16 cellular contexts compared by ENCODE assay signal in genomic region chr17:4942760-4943508, GRCh38. TPM values are rescaled to one million over a fixed set of nuclear protein-coding genes. Genes with fewer than 3 reads are reported as not detected.
A peak's percentile ranks its signal among the peaks of the same experiment; 100 is the strongest.
DNase-seq lines count a peak whose midpoint lies in the region; ATAC-seq and TF ChIP-seq lines count a peak whose summit lies in the region.
"Had no signal": no experiment of that assay in that cellular context is flagged by ENCODE, and none has a peak within 500 bp of the region (broad histone marks: within the 10 kb centered on the region; RNA-seq: fewer than 3 reads in every experiment).

No MANE protein-coding gene starts in this region.

- intact Hi-C loops in A673 (cut with micrococcal nuclease; ENCODE audit: unreplicated experiment) (no loop called here), adrenal gland (cut with DNase I) (no loop called here)

- H3K27ac Mint-ChIP-seq in activated naive CD8-positive, alpha-beta T cell treated with anti-CD3 and anti-CD28 coated beads for 36 hours, result peak overlapping the region; percentile 99
- peak overlapping the region in 9 of 10 donors; percentile 35 to 99 (median 79) for H3K27ac Mint-ChIP-seq in naive thymus-derived CD8-positive, alpha-beta T cell

- no TSS peak for BruUV-seq in A673 (replicated peaks; lab: Mats Ljungman, UMichigan)

- H3K27ac ChIP-seq in A673 (ENCODE audit: low read depth, low read length, poor library complexity, severe bottlenecking) (peak overlapping the region; percentile 99), adrenal gland (no peak overlapping the region)
- H3K27ac ChIP-seq: hepatocyte had no signal

- no peaks in the 10 kb centered on the region for H3K27me3 ChIP-seq in A673 (replicated peaks; ENCODE audit: insufficient read depth, low read depth, low read length, poor library complexity)
- no peaks in the 10 kb centered on the region for H3K27me3 ChIP-seq in adrenal gland
- H3K27me3 ChIP-seq: colonic mucosa, hepatocyte had no signal

- TF ChIP-seq POLR2A in GM19193 (IDR thresholded peaks at IDR 0.05; ENCODE audit: extremely low read depth, insufficient read depth, insufficient read length) (peak; percentile 29), adrenal gland (IDR thresholded peaks at IDR 0.05) (no peak)

- peaks cover 20% of the 10 kb centered on the region for H3K27me3 Mint-ChIP-seq in activated naive CD8-positive, alpha-beta T cell treated with anti-CD3 and anti-CD28 coated beads for 36 hours
- H3K27me3 Mint-ChIP-seq in naive thymus-derived CD8-positive, alpha-beta T cell, result no peaks in the 10 kb centered on the region

- no peaks in the 10 kb centered on the region for H3K9me3 Mint-ChIP-seq in activated naive CD8-positive, alpha-beta T cell treated with anti-CD3 and anti-CD28 coated beads for 36 hours
- H3K9me3 Mint-ChIP-seq in naive thymus-derived CD8-positive, alpha-beta T cell, result no peaks in the 10 kb centered on the region

- peaks cover 41% of the 10 kb centered on the region for H3K4me1 ChIP-seq in A673 (ENCODE audit: insufficient read depth, low read length, poor library complexity, severe bottlenecking)
- H3K4me1 ChIP-seq in adrenal gland (replicated peaks in 1 of 2), result peaks cover 34 to 55% of the 10 kb centered on the region in 2 donors

- H3K9me3 ChIP-seq in A673 (ENCODE audit: low read depth, low read length, poor library complexity, severe bottlenecking) (no peaks in the 10 kb centered on the region), adrenal gland (replicated peaks in 1 of 3) (no peaks in the 10 kb centered on the region)
- H3K9me3 ChIP-seq: colonic mucosa had no signal

- ATAC-seq in naive thymus-derived CD8-positive, alpha-beta T cell, result no peak
- ATAC-seq in HG03097 (IDR thresholded peaks at IDR 0.05; ENCODE audit: low FRiP score, unreplicated experiment), result no peak
- ATAC-seq: SK-N-SH treated with all-trans-retinoic acid at 6 μM for 48 hours had no signal

- POLR2A ChIA-PET in A673 (lab: Charles Lee; ENCODE audit: low non-redundant PET), result no interaction called here
- POLR2A ChIA-PET in naive thymus-derived CD8-positive, alpha-beta T cell (lab: Charles Lee), result interaction anchor here (0.6 to 25.2 kb wide), 5 partner anchors 9 to 231 kb away, joined by 3 to 635 read pairs (median 4); partner anchors contain the start of genes CAMTA2 and SPAG7

- 75 to 85% (median 78%) methylated on average over 13 of the region's 13 CpGs for WGBS in adrenal gland, 4 donors

- CTCF ChIA-PET in A673 (lab: Charles Lee), result no interaction called here

- H3K36me3 ChIP-seq in A673 (ENCODE audit: insufficient read depth, low read length, poor library complexity, severe bottlenecking) (peaks cover 48% of the 10 kb centered on the region), adrenal gland (replicated peaks in 1 of 2) (peaks cover 0 to 52% of the 10 kb centered on the region in 2 donors)

- H3K36me3 Mint-ChIP-seq in activated naive CD8-positive, alpha-beta T cell treated with anti-CD3 and anti-CD28 coated beads for 36 hours, result peaks cover 85% of the 10 kb centered on the region
- peaks cover 11 to 58% (median 32%) of the 10 kb centered on the region in 3 donors for H3K36me3 Mint-ChIP-seq in naive thymus-derived CD8-positive, alpha-beta T cell

- no peak for TF ChIP-seq CTCF in A673 (conservative IDR thresholded peaks at IDR 0.05; ENCODE audit: low read depth, low read length)
- TF ChIP-seq CTCF in adrenal gland (IDR thresholded peaks at IDR 0.05), result no peak

- no peak overlapping the region for H3K4me3 ChIP-seq in A673 (ENCODE audit: low read depth, low read length, poor library complexity, severe bottlenecking)
- H3K4me3 ChIP-seq in adrenal gland, result no peak overlapping the region
- H3K4me3 ChIP-seq: colonic mucosa, hepatocyte had no signal

- peak overlapping the region; percentile 94 for H3K4me3 Mint-ChIP-seq in activated naive CD8-positive, alpha-beta T cell treated with anti-CD3 and anti-CD28 coated beads for 36 hours
- H3K4me3 Mint-ChIP-seq in naive thymus-derived CD8-positive, alpha-beta T cell, result peak overlapping the region; percentile 19 to 100 (median 94)

- peaks cover 56% of the 10 kb centered on the region for H3K4me1 Mint-ChIP-seq in activated naive CD8-positive, alpha-beta T cell treated with anti-CD3 and anti-CD28 coated beads for 36 hours
- H3K4me1 Mint-ChIP-seq in naive thymus-derived CD8-positive, alpha-beta T cell, result peaks cover 52 to 84% (median 76%) of the 10 kb centered on the region in 4 donors

- DNase-seq in A673 (ENCODE audit: low spot score), result no peak
- no peak for DNase-seq in activated naive CD8-positive, alpha-beta T cell treated with anti-CD3 and anti-CD28 coated beads for 36 hours
- no peak for DNase-seq in naive thymus-derived CD8-positive, alpha-beta T cell
- no peak for DNase-seq in stimulated activated CD4-positive, alpha-beta T cell treated with anti-CD3 and anti-CD28 coated beads, Interleukin-4, amount 100 ng/mL, for 1 hour
- no peak for DNase-seq in SIG-M5 treated with dmso at 0.1 percent for 504 hours (lab: John Stamatoyannopoulos, UW; ENCODE audit: unreplicated experiment)
- DNase-seq in adrenal gland, result no peak
- DNase-seq: activated CD8-positive, alpha-beta memory T cell treated with anti-CD3 and anti-CD28 coated beads, Interleukin-2, amount 50 U/mL, for 48 hours; colonic mucosa; COR-L47; NCI-H526; stimulated activated CD4-positive, alpha-beta T cell treated with anti-CD3 and anti-CD28 coated beads, Interleukin-12 subunit alpha, Interleukin-12 subunit beta, amount 100 ng/mL, for 4 hours; stimulated activated naive CD4-positive, alpha-beta T cell had no signal

RNA-seq across cellular contexts. Expression of gene RNF167, which starts 2.9 kb away (rescaled TPM):
- 77.3 and 78.8 TPM in 2 replicates for total RNA-seq in A673 (2021)
- 100 to 1,000 TPM; 165 to 166 TPM for total RNA-seq in activated naive CD8-positive, alpha-beta T cell treated with anti-CD3 and anti-CD28 coated beads for 36 hours
- 100 to 1,000 TPM; 143 to 145 TPM for total RNA-seq in naive thymus-derived CD8-positive, alpha-beta T cell
- 10 to 100 TPM; 30.3 to 50.0 (median 32.2) TPM for polyA plus RNA-seq in naive thymus-derived CD8-positive, alpha-beta T cell
- 100 to 1,000 TPM in 4 of 8 donors, 10 to 100 TPM in 4; 46.7 to 130 (median 94.5) TPM for total RNA-seq in adrenal gland
- 100 to 1,000 TPM; 134 to 252 (median 240) TPM for polyA plus RNA-seq in adrenal gland

RNA-seq across cellular contexts. Expression of gene SLC25A11, which starts 3.1 kb away (rescaled TPM):
- 113 and 129 TPM in 2 replicates for total RNA-seq in A673 (2021)
- 10 to 100 TPM; 80.9 to 89.3 TPM for total RNA-seq in activated naive CD8-positive, alpha-beta T cell treated with anti-CD3 and anti-CD28 coated beads for 36 hours
- total RNA-seq in naive thymus-derived CD8-positive, alpha-beta T cell, result 10 to 100 TPM; 42.5 to 45.0 TPM
- 10 to 100 TPM; 75.3 to 78.6 (median 77.6) TPM for polyA plus RNA-seq in naive thymus-derived CD8-positive, alpha-beta T cell
- total RNA-seq in adrenal gland, result 10 to 100 TPM; 65.3 to 77.7 (median 68.5) TPM
- 10 to 100 TPM; 37.8 to 57.1 (median 40.3) TPM for polyA plus RNA-seq in adrenal gland

RNA-seq across cellular contexts. Expression of gene PFN1, which starts 5.4 kb away (rescaled TPM):
- total RNA-seq in A673 (2021) (1,021 and 1,026 TPM in 2 replicates), adrenal gland (1,000 to 10,000 TPM in 1 of 8 donors, 100 to 1,000 TPM in 7; 357 to 1,056 (median 454) TPM)
- 1,000 to 10,000 TPM; 1,791 to 1,802 TPM for total RNA-seq in activated naive CD8-positive, alpha-beta T cell treated with anti-CD3 and anti-CD28 coated beads for 36 hours
- 100 to 1,000 TPM; 486 to 497 TPM for total RNA-seq in naive thymus-derived CD8-positive, alpha-beta T cell
- polyA plus RNA-seq in naive thymus-derived CD8-positive, alpha-beta T cell, result 1,000 to 10,000 TPM; 1,824 to 2,067 (median 1,870) TPM
- polyA plus RNA-seq in adrenal gland, result 100 to 1,000 TPM; 310 to 593 (median 390) TPM

RNA-seq across cellular contexts. Expression of gene ENO3, which starts 8.0 kb away (rescaled TPM):
- total RNA-seq in A673 (2021) (12.3 and 16.6 TPM in 2 replicates), adrenal gland (10 to 100 TPM in 2 of 8 donors, 1 to 10 TPM in 6; 1.6 to 13.6 (median 4.2) TPM)
- 10 to 100 TPM; 27.8 to 30.7 TPM for total RNA-seq in activated naive CD8-positive, alpha-beta T cell treated with anti-CD3 and anti-CD28 coated beads for 36 hours
- total RNA-seq in naive thymus-derived CD8-positive, alpha-beta T cell, result 10 to 100 TPM; 35.2 to 36.7 TPM
- 1 to 10 TPM; 1.5 to 3.0 (median 1.8) TPM for polyA plus RNA-seq in naive thymus-derived CD8-positive, alpha-beta T cell
- polyA plus RNA-seq in adrenal gland, result 10 to 100 TPM in 2 of 3 donors, 1 to 10 TPM in 1; 2.5 to 64.8 (median 22.0) TPM

RNA-seq across cellular contexts. Expression of gene GP1BA, which starts 10.9 kb away (rescaled TPM):
- total RNA-seq in A673 (2021) (not detected in 2 replicates), adrenal gland (under 1 TPM in 1 of 8 donors, not detected in 7; 0.08 TPM)
- not detected for total RNA-seq in activated naive CD8-positive, alpha-beta T cell treated with anti-CD3 and anti-CD28 coated beads for 36 hours
- not detected for total RNA-seq in naive thymus-derived CD8-positive, alpha-beta T cell
- under 1 TPM in 2 of 3 donors, not detected in 1; 0.08 to 0.13 TPM for polyA plus RNA-seq in naive thymus-derived CD8-positive, alpha-beta T cell
- polyA plus RNA-seq in adrenal gland, result not detected
- total RNA-seq: colonic mucosa, hepatocyte had no signal
- polyA plus RNA-seq: hepatocyte had no signal
